In the genomic region with DNA sequence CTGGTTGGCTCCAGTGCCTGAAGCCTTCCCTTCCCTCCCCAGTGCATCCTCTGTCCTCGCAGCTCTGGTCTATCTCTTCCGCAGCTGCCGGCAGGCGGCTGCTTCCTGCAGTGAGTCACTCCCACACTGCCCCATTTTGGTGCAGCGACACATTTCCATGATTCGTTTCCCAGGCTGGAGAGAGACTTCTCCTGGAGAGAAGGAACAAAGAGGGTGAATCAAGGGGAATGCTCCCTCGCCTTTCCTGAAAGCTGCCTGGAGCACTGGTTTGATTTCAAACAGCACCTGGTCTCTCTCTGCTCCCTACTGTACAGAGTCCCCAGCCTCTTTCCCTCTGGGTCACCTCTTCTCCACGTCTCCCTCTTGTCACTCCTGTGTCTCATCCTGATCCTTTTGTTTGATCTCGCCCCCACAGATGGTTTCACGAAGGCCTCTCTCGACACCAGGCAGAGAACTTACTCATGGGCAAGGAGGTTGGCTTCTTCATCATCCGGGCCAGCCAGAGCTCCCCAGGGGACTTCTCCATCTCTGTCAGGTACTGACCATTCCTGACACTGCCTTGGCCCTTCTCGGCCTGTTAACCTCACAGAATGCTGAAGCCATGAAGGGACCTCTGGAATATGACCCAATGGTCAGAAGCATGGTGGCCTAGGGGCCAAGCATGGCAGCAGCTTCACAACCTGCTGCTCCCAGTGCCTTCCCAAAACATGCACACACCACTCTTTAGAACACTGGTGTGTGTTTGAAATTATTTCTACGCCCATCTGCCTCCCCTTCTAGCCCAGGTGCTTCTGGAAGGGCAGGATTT, we compare ENCODE assay signal across 1 cellular context.
TF ChIP-seq lines count a peak whose summit lies in the region.

A gene (plus strand): TSS at position 758 of the 808 bp plus-strand sequence. CDS start 3,978 bp downstream, outside the sequence.

TF ChIP-seq in GM12878, 131 proteins besides CTCF, POLR2A, EP300 and RAD21 (continued from another document):
- TF ChIP-seq, protein P1, sequence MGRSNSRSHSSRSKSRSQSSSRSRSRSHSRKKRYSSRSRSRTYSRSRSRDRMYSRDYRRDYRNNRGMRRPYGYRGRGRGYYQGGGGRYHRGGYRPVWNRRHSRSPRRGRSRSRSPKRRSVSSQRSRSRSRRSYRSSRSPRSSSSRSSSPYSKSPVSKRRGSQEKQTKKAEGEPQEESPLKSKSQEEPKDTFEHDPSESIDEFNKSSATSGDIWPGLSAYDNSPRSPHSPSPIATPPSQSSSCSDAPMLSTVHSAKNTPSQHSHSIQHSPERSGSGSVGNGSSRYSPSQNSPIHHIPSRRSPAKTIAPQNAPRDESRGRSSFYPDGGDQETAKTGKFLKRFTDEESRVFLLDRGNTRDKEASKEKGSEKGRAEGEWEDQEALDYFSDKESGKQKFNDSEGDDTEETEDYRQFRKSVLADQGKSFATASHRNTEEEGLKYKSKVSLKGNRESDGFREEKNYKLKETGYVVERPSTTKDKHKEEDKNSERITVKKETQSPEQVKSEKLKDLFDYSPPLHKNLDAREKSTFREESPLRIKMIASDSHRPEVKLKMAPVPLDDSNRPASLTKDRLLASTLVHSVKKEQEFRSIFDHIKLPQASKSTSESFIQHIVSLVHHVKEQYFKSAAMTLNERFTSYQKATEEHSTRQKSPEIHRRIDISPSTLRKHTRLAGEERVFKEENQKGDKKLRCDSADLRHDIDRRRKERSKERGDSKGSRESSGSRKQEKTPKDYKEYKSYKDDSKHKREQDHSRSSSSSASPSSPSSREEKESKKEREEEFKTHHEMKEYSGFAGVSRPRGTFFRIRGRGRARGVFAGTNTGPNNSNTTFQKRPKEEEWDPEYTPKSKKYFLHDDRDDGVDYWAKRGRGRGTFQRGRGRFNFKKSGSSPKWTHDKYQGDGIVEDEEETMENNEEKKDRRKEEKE (IDR thresholded peaks at IDR 0.05): no peak
- TF ChIP-seq NFYA (IDR thresholded peaks at IDR 0.05; ENCODE audit: borderline replicate concordance, low read depth, low read length): no peak
- TF ChIP-seq TCF3 (IDR thresholded peaks at IDR 0.05; ENCODE audit: borderline replicate concordance, insufficient read depth, low read depth, low read length): no peak
- TF ChIP-seq NRF1 (conservative IDR thresholded peaks at IDR 0.05; ENCODE audit: low read depth, low read length): no peak
